1 cellular context compared by ENCODE assay signal in the genomic region with DNA sequence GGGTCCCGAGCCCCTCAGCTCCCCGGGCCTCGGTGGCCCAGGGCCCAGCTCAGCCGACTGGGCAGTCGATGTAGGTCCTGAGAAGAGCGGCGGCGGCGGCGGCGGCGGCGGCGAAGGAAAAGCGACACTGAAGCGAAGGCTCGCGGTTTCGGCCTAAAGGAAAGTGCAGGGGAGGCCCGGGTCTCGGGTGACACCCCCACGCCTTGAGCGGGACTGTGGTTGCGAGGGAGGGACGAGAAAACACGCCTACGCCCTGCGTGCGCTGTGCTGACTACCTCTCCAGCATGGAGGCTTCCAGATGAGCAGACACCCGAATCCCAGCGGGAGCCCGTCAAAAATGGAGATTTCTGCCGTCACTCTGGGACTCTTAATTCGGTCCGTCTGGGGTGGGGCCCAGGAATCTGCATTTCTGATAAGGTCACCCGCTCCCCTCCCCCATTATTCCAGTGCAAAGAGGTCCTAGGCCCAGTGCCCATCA.
TF ChIP-seq lines count a peak whose summit lies in the region.

No MANE protein-coding gene starts in this region.

TF ChIP-seq in K562, 482 proteins besides CTCF, POLR2A, EP300 and RAD21 (continued from another document):
- TF ChIP-seq, protein P1, sequence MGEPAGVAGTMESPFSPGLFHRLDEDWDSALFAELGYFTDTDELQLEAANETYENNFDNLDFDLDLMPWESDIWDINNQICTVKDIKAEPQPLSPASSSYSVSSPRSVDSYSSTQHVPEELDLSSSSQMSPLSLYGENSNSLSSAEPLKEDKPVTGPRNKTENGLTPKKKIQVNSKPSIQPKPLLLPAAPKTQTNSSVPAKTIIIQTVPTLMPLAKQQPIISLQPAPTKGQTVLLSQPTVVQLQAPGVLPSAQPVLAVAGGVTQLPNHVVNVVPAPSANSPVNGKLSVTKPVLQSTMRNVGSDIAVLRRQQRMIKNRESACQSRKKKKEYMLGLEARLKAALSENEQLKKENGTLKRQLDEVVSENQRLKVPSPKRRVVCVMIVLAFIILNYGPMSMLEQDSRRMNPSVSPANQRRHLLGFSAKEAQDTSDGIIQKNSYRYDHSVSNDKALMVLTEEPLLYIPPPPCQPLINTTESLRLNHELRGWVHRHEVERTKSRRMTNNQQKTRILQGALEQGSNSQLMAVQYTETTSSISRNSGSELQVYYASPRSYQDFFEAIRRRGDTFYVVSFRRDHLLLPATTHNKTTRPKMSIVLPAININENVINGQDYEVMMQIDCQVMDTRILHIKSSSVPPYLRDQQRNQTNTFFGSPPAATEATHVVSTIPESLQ (CRISPR knock-in tag; IDR thresholded peaks at IDR 0.05): peak; percentile 72; the same call in 1 of the 2 replicates
- TF ChIP-seq ZNF668 (CRISPR knock-in tag; IDR thresholded peaks at IDR 0.05): no peak
- TF ChIP-seq NRF1 (conservative IDR thresholded peaks at IDR 0.05 in 1 of 2, IDR thresholded peaks at IDR 0.05 in 1 of 2): peak in 1 of 2 experiments; percentile 31; a peak in 1 of 4 replicates
- TF ChIP-seq RBFOX2 (IDR thresholded peaks at IDR 0.05; ENCODE audit: low read depth, low read length): peak; percentile 73
- TF ChIP-seq CBFA2T3 (IDR thresholded peaks at IDR 0.05): peak; percentile 60
- peak; percentile 24; the same call in 1 of the 2 replicates for TF ChIP-seq CHD2 (IDR thresholded peaks at IDR 0.05; ENCODE audit: low read depth, low read length)
- TF ChIP-seq, protein P2, sequence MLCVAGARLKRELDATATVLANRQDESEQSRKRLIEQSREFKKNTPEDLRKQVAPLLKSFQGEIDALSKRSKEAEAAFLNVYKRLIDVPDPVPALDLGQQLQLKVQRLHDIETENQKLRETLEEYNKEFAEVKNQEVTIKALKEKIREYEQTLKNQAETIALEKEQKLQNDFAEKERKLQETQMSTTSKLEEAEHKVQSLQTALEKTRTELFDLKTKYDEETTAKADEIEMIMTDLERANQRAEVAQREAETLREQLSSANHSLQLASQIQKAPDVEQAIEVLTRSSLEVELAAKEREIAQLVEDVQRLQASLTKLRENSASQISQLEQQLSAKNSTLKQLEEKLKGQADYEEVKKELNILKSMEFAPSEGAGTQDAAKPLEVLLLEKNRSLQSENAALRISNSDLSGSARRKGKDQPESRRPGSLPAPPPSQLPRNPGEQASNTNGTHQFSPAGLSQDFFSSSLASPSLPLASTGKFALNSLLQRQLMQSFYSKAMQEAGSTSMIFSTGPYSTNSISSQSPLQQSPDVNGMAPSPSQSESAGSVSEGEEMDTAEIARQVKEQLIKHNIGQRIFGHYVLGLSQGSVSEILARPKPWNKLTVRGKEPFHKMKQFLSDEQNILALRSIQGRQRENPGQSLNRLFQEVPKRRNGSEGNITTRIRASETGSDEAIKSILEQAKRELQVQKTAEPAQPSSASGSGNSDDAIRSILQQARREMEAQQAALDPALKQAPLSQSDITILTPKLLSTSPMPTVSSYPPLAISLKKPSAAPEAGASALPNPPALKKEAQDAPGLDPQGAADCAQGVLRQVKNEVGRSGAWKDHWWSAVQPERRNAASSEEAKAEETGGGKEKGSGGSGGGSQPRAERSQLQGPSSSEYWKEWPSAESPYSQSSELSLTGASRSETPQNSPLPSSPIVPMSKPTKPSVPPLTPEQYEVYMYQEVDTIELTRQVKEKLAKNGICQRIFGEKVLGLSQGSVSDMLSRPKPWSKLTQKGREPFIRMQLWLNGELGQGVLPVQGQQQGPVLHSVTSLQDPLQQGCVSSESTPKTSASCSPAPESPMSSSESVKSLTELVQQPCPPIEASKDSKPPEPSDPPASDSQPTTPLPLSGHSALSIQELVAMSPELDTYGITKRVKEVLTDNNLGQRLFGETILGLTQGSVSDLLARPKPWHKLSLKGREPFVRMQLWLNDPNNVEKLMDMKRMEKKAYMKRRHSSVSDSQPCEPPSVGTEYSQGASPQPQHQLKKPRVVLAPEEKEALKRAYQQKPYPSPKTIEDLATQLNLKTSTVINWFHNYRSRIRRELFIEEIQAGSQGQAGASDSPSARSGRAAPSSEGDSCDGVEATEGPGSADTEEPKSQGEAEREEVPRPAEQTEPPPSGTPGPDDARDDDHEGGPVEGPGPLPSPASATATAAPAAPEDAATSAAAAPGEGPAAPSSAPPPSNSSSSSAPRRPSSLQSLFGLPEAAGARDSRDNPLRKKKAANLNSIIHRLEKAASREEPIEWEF (CRISPR knock-in tag; IDR thresholded peaks at IDR 0.05): no peak
- TF ChIP-seq, protein P3, sequence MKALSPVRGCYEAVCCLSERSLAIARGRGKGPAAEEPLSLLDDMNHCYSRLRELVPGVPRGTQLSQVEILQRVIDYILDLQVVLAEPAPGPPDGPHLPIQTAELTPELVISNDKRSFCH (CRISPR knock-in tag; IDR thresholded peaks at IDR 0.05): no peak
- TF ChIP-seq, protein P3 (tag; IDR thresholded peaks at IDR 0.05): peak; percentile 86
- no peak for TF ChIP-seq ZNF217 (CRISPR knock-in tag; IDR thresholded peaks at IDR 0.05)
